Comparison of ENCODE assay signal across 8 cellular contexts in genomic region chr13:113209336-113209879, GRCh38. TPM values are rescaled to one million over a fixed set of nuclear protein-coding genes. Genes with fewer than 3 reads are reported as not detected.
DNase-seq lines count a peak whose midpoint lies in the region; ATAC-seq and TF ChIP-seq lines count a peak whose summit lies in the region.

Gene CUL4A, plus strand, starts transcription at chr13:113209613. Its CDS starts 15 bp downstream, at chr13:113209628.

- peaks cover 81% of the 10 kb centered on the region for H3K79me2 ChIP-seq in KMS-11 (ENCODE audit: insufficient read depth, low read depth)

- TF ChIP-seq CTCF in KMS-11 (conservative IDR thresholded peaks at IDR 0.05; ENCODE audit: low read depth, low read length) (no peak), left ventricle myocardium inferior (IDR thresholded peaks at IDR 0.05; ENCODE audit: borderline replicate concordance) (no peak), prostate gland (IDR thresholded peaks at IDR 0.05) (no peak)

- H3K9ac ChIP-seq in KMS-11: peak within 1 kb of the TSS; percentile 89

- DNase-seq in GDM1 (lab: John Stamatoyannopoulos, UW) (peak; percentile 72), SW480 (ENCODE audit: low spot score) (peak; percentile 77), amniotic epithelial cell (ENCODE audit: low read depth) (peak; percentile 52), left ventricle myocardium inferior (peak; percentile 88), prostate gland (ENCODE audit: low spot score) (peak; percentile 76)

- H3K4me3 ChIP-seq in KMS-11 (IDR thresholded peaks at IDR 0.05; ENCODE audit: insufficient read depth, low read depth, low read length): no peak within 1 kb of the TSS
- H3K4me3 ChIP-seq in left ventricle myocardium inferior: peak within 1 kb of the TSS; percentile 96
- peak within 1 kb of the TSS; percentile 94 to 96 for H3K4me3 ChIP-seq in prostate gland
- H3K4me3 ChIP-seq in urinary bladder (ENCODE audit: low read depth, low read length): peak within 1 kb of the TSS; percentile 97

- no peak for TF ChIP-seq POLR2A in prostate gland (IDR thresholded peaks at IDR 0.05)

- no peaks in the 10 kb centered on the region for H3K36me3 ChIP-seq in KMS-11 (ENCODE audit: insufficient read depth)
- peaks cover 12% of the 10 kb centered on the region for H3K36me3 ChIP-seq in left ventricle myocardium inferior
- no peaks in the 10 kb centered on the region for H3K36me3 ChIP-seq in prostate gland
- no peaks in the 10 kb centered on the region for H3K36me3 ChIP-seq in urinary bladder (ENCODE audit: insufficient read depth)

- H3K4me1 ChIP-seq in KMS-11 (ENCODE audit: low read depth, poor library complexity, severe bottlenecking) (peaks cover 49% of the 10 kb centered on the region), left ventricle myocardium inferior (peaks cover 94% of the 10 kb centered on the region), prostate gland (replicated peaks) (peaks cover 11% of the 10 kb centered on the region), urinary bladder (ENCODE audit: insufficient read depth) (no peaks in the 10 kb centered on the region)

- H3K9me3 ChIP-seq in left ventricle myocardium inferior (replicated peaks) (no peaks in the 10 kb centered on the region), prostate gland (no peaks in the 10 kb centered on the region)

- H3K27me3 ChIP-seq in KMS-11 (ENCODE audit: insufficient read depth, low read depth) (no peaks in the 10 kb centered on the region), left ventricle myocardium inferior (ENCODE audit: low read depth) (no peaks in the 10 kb centered on the region), prostate gland (replicated peaks; ENCODE audit: insufficient read depth) (no peaks in the 10 kb centered on the region)

- peak within 1 kb of the TSS; percentile 49 for H2AFZ ChIP-seq in KMS-11 (ENCODE audit: low read depth)

- H3K27ac ChIP-seq in KMS-11: peak within 1 kb of the TSS; percentile 89
- peak within 1 kb of the TSS; percentile 100 for H3K27ac ChIP-seq in left ventricle myocardium inferior (replicated peaks)
- H3K27ac ChIP-seq in prostate gland: peak within 1 kb of the TSS; percentile 99
- peak within 1 kb of the TSS; percentile 97 for H3K27ac ChIP-seq in urinary bladder (ENCODE audit: low read depth)

- peak; percentile 52 for ATAC-seq in GM21723 (IDR thresholded peaks at IDR 0.05; ENCODE audit: unreplicated experiment)

- H4K20me1 ChIP-seq in KMS-11 (ENCODE audit: insufficient read depth): 0 out of 2 replicates have a peak, but pooled peaks cover 11% of the 10 kb centered on the region

- peak within 1 kb of the TSS; percentile 88 for H3K4me2 ChIP-seq in KMS-11

- no CpG with 5 or more reads among the region's 81 CpGs for WGBS in prostate gland
- under 1% methylated on average over 78 of the region's 81 CpGs for WGBS in urinary bladder

- intact Hi-C loops in left ventricle myocardium inferior (cut with micrococcal nuclease): no loop called here
- intact Hi-C loops in prostate gland (cut with DNase I): loop anchor here (5.0 kb wide), 2 partner anchors 52 to 88 kb away; partner anchors contain the start of genes LAMP1 and PROZ

RNA-seq across cellular contexts. Expression of gene CUL4A, which starts in this region (rescaled TPM):
- total RNA-seq in left ventricle myocardium inferior: 122 TPM
- total RNA-seq in prostate gland: 100 to 1,000 TPM; 103 to 185 TPM
- total RNA-seq in urinary bladder: 83.0 TPM
- polyA plus RNA-seq in urinary bladder: 44.2 TPM
